In genomic region chr4:138891610-138892009, GRCh38 we compare ENCODE assay signal across 1 cellular context.
TF ChIP-seq lines count a peak whose summit lies in the region.

No MANE protein-coding gene starts in this region.

TF ChIP-seq in GM23338, 12 proteins besides CTCF, POLR2A, EP300 and RAD21 (continued from another document):
- TF ChIP-seq ZNF462 (CRISPR knock-in tag; IDR thresholded peaks at IDR 0.05) (no peak), CREB1 (CRISPR knock-in tag; IDR thresholded peaks at IDR 0.05; ENCODE audit: low read depth) (no peak), NANOG (IDR thresholded peaks at IDR 0.05; ENCODE audit: borderline replicate concordance) (no peak), POLR2AphosphoS5 (IDR thresholded peaks at IDR 0.05; ENCODE audit: low read depth) (no peak)
- TF ChIP-seq, protein P1, sequence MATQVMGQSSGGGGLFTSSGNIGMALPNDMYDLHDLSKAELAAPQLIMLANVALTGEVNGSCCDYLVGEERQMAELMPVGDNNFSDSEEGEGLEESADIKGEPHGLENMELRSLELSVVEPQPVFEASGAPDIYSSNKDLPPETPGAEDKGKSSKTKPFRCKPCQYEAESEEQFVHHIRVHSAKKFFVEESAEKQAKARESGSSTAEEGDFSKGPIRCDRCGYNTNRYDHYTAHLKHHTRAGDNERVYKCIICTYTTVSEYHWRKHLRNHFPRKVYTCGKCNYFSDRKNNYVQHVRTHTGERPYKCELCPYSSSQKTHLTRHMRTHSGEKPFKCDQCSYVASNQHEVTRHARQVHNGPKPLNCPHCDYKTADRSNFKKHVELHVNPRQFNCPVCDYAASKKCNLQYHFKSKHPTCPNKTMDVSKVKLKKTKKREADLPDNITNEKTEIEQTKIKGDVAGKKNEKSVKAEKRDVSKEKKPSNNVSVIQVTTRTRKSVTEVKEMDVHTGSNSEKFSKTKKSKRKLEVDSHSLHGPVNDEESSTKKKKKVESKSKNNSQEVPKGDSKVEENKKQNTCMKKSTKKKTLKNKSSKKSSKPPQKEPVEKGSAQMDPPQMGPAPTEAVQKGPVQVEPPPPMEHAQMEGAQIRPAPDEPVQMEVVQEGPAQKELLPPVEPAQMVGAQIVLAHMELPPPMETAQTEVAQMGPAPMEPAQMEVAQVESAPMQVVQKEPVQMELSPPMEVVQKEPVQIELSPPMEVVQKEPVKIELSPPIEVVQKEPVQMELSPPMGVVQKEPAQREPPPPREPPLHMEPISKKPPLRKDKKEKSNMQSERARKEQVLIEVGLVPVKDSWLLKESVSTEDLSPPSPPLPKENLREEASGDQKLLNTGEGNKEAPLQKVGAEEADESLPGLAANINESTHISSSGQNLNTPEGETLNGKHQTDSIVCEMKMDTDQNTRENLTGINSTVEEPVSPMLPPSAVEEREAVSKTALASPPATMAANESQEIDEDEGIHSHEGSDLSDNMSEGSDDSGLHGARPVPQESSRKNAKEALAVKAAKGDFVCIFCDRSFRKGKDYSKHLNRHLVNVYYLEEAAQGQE (IDR thresholded peaks at IDR 0.05; ENCODE audit: unreplicated experiment), result no peak
- TF ChIP-seq, protein P2, sequence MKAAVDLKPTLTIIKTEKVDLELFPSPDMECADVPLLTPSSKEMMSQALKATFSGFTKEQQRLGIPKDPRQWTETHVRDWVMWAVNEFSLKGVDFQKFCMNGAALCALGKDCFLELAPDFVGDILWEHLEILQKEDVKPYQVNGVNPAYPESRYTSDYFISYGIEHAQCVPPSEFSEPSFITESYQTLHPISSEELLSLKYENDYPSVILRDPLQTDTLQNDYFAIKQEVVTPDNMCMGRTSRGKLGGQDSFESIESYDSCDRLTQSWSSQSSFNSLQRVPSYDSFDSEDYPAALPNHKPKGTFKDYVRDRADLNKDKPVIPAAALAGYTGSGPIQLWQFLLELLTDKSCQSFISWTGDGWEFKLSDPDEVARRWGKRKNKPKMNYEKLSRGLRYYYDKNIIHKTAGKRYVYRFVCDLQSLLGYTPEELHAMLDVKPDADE (IDR thresholded peaks at IDR 0.05), result no peak
